ENCODE assay signal across 10 cellular contexts in the genomic region with DNA sequence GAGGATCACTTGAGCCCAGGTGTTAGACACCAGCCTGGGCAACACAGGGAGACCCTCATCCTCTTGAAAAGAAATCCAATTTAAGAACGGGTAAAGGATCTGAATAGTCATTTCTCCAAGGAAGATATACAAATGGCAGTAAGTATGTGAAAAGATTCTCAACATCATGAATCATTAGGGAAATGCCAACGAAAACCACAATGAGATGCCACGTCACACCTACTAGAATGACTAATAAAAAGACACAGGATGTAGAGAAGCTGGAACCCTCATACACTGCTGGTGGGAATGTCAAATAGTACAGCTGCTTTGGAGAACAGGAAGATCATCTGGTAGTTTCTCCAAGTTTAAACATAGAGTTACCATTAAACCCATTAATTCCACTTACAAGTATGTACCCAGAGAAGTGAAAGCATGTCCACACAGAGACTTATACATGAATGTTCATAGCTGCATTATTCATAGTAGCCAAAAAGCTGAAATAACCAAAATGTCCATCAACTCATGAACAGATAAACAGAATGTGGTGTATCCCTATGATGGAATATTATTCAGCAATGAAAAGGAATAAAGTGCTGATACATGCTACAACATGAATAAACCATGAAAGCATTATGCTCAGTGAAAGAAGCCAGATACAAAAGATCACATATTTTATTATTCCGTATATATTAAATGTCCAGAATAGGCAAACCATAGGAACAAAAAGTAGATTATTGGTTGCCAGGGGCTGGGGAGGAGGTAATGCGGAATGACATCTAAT. TPM values are rescaled to one million over a fixed set of nuclear protein-coding genes. Genes with fewer than 3 reads are reported as not detected.
DNase-seq lines count a peak whose midpoint lies in the region; ATAC-seq and TF ChIP-seq lines count a peak whose summit lies in the region.
"Had no signal": no experiment of that assay in that cellular context is flagged by ENCODE, and none has a peak within 500 bp of the region (broad histone marks: within the 10 kb centered on the region; RNA-seq: fewer than 3 reads in every experiment).

No MANE protein-coding gene starts in this region.

- no peaks in the 10 kb centered on the region for H4K20me1 ChIP-seq in smooth muscle cell (ENCODE audit: low read depth)

- in situ Hi-C loops in astrocyte of the spinal cord (cut with HindIII; ENCODE audit: low sequenced_read_pairs), result no loop called here

- peak; percentile 70 for DNase-seq in NB4 (ENCODE audit: low read depth)
- DNase-seq in astrocyte of the spinal cord (ENCODE audit: low read depth, low spot score), result peak; percentile 97
- DNase-seq in smooth muscle cell (lab: John Stamatoyannopoulos, UW; ENCODE audit: unreplicated experiment), result no peak
- DNase-seq in GM19238 (ENCODE audit: insufficient read length, low spot score), result no peak
- DNase-seq in NCI-H1105 treated with DMSO at 0.1 percent for 48 hours (lab: John Stamatoyannopoulos, UW), result no peak
- DNase-seq in suprapubic skin (ENCODE audit: low spot score in 2 of 2), result no peak
- DNase-seq in NCI-H187 treated with DMSO at 0.1 percent for 48 hours (lab: John Stamatoyannopoulos, UW), result no peak

- 50% methylated on average over 5 of the region's 5 CpGs for WGBS in smooth muscle cell (ENCODE audit: low lambda C conversion rate)
- 74% methylated on average over 5 of the region's 5 CpGs for WGBS in suprapubic skin

- H2AFZ ChIP-seq in smooth muscle cell (ENCODE audit: low read depth), result peak overlapping the region; percentile 74

- H3K4me2 ChIP-seq in smooth muscle cell, result peak overlapping the region; percentile 78

- TF ChIP-seq POLR2A in NB4 (IDR thresholded peaks at IDR 0.05; ENCODE audit: extremely low read depth, insufficient read length) (no peak), suprapubic skin (IDR thresholded peaks at IDR 0.05) (no peak)

- peak; percentile 55 for ATAC-seq in GM21381 (IDR thresholded peaks at IDR 0.05; ENCODE audit: unreplicated experiment)

- peak overlapping the region; percentile 81 for H3K9ac ChIP-seq in smooth muscle cell (ENCODE audit: low read depth)

- H3K27me3 ChIP-seq in smooth muscle cell (ENCODE audit: low read depth) (no peaks in the 10 kb centered on the region), suprapubic skin (no peaks in the 10 kb centered on the region)

- H3K4me1 ChIP-seq in smooth muscle cell (ENCODE audit: low read depth) (no peaks in the 10 kb centered on the region), suprapubic skin (peaks cover 4% of the 10 kb centered on the region)

- no peaks in the 10 kb centered on the region for H3K79me2 ChIP-seq in smooth muscle cell (ENCODE audit: low read depth)

- TF ChIP-seq CTCF in NB4 (IDR thresholded peaks at IDR 0.05; ENCODE audit: low read depth, low read length) (no peak), astrocyte of the spinal cord (IDR thresholded peaks at IDR 0.05; ENCODE audit: low read depth, low read length) (no peak), smooth muscle cell (IDR thresholded peaks at IDR 0.05; ENCODE audit: borderline replicate concordance, insufficient read depth, poor library complexity, severe bottlenecking) (no peak), suprapubic skin (IDR thresholded peaks at IDR 0.05) (no peak)

- no peaks in the 10 kb centered on the region for H3K9me3 ChIP-seq in smooth muscle cell (replicated peaks; ENCODE audit: low read depth)
- no peaks in the 10 kb centered on the region for H3K9me3 ChIP-seq in suprapubic skin

- TF ChIP-seq EP300 in suprapubic skin (IDR thresholded peaks at IDR 0.05), result no peak

- peaks cover 5% of the 10 kb centered on the region for H3F3A ChIP-seq in smooth muscle cell (ENCODE audit: low read depth)

- no peaks in the 10 kb centered on the region for H3K36me3 ChIP-seq in smooth muscle cell (ENCODE audit: low read depth)
- H3K36me3 ChIP-seq in suprapubic skin, result no peaks in the 10 kb centered on the region

- H3K4me3 ChIP-seq in NB4 (ENCODE audit: low read depth, low read length), result no peak overlapping the region
- no peak overlapping the region for H3K4me3 ChIP-seq in astrocyte of the spinal cord (ENCODE audit: low read depth, low read length)
- no peak overlapping the region for H3K4me3 ChIP-seq in smooth muscle cell
- H3K4me3 ChIP-seq in suprapubic skin, result no peak overlapping the region
- H3K4me3 ChIP-seq: SK-N-MC, skin epidermis had no signal

- peak overlapping the region; percentile 99 for H3K27ac ChIP-seq in smooth muscle cell (ENCODE audit: low read depth)
- no peak overlapping the region for H3K27ac ChIP-seq in suprapubic skin
- H3K27ac ChIP-seq: SK-N-MC had no signal

RNA-seq across cellular contexts. Expression of a gene that starts 13.1 kb away (rescaled TPM):
- total RNA-seq in smooth muscle cell (5.7 and 8.8 TPM in 2 replicates), suprapubic skin (10 to 100 TPM; 26.4 to 97.8 (median 38.4) TPM)
- polyA plus RNA-seq in smooth muscle cell, result 17.2 and 34.8 TPM in 2 replicates

Comparison
In these comparisons a context has a peak if more than half of its experiments do, and no peak if none do; other contexts are left out.
1. DNase-seq: peak in NB4 (single experiment) and astrocyte of the spinal cord (single experiment); none in smooth muscle cell (single experiment), GM19238 (single experiment), NCI-H1105 treated with DMSO at 0.1 percent for 48 hours (single experiment), suprapubic skin (0 of 2) and NCI-H187 treated with DMSO at 0.1 percent for 48 hours (single experiment).